In genomic region chr14:81537193-81537592, GRCh38 we compare ENCODE assay signal across 1 cellular context.
A peak's percentile ranks its signal among the peaks of the same experiment; 100 is the strongest.
TF ChIP-seq lines count a peak whose summit lies in the region.

No MANE protein-coding gene starts in this region.

TF ChIP-seq in HepG2, 621 proteins besides CTCF, POLR2A, EP300 and RAD21 (continued from another document and continues in another):
- TF ChIP-seq ZSCAN31 (CRISPR knock-in tag; IDR thresholded peaks at IDR 0.05; ENCODE audit: low read depth) (no peak), ZNF12 (CRISPR knock-in tag; IDR thresholded peaks at IDR 0.05) (no peak), THAP7 (CRISPR knock-in tag; IDR thresholded peaks at IDR 0.05) (no peak), ZFP1 (CRISPR knock-in tag; IDR thresholded peaks at IDR 0.05) (no peak), NFYC (CRISPR knock-in tag; IDR thresholded peaks at IDR 0.05) (no peak), ZHX2 (IDR thresholded peaks at IDR 0.05; ENCODE audit: low read depth) (no peak), ZHX2 (CRISPR knock-in tag; IDR thresholded peaks at IDR 0.05; ENCODE audit: borderline replicate concordance) (no peak), ADNP (CRISPR knock-in tag; IDR thresholded peaks at IDR 0.05) (no peak), TCF7 (IDR thresholded peaks at IDR 0.05; ENCODE audit: low read depth) (peak; percentile 85), ZNF800 (CRISPR knock-in tag; IDR thresholded peaks at IDR 0.05) (no peak), ZNF546 (CRISPR knock-in tag; conservative IDR thresholded peaks at IDR 0.05) (no peak), ZNF496 (CRISPR knock-in tag; IDR thresholded peaks at IDR 0.05; ENCODE audit: insufficient replicate concordance) (no peak), ZNF646 (CRISPR knock-in tag; IDR thresholded peaks at IDR 0.05) (no peak), CENPBD1 (CRISPR knock-in tag; IDR thresholded peaks at IDR 0.05; ENCODE audit: borderline replicate concordance, low read depth) (no peak), PAF1 (CRISPR knock-in tag; IDR thresholded peaks at IDR 0.05) (no peak), IKZF5 (CRISPR knock-in tag; IDR thresholded peaks at IDR 0.05) (no peak), DR1 (CRISPR knock-in tag; IDR thresholded peaks at IDR 0.05) (no peak), ZNF44 (CRISPR knock-in tag; IDR thresholded peaks at IDR 0.05) (no peak), ZFP91 (CRISPR knock-in tag; IDR thresholded peaks at IDR 0.05; ENCODE audit: borderline replicate concordance) (no peak), NBN (conservative IDR thresholded peaks at IDR 0.05) (no peak), BHLHE40 (IDR thresholded peaks at IDR 0.05; ENCODE audit: low read length) (no peak), HOXA5 (CRISPR knock-in tag; IDR thresholded peaks at IDR 0.05) (no peak), HNF1A (IDR thresholded peaks at IDR 0.05; ENCODE audit: low read depth) (0 out of 2 replicates have a peak, but pooled peaks have one; percentile 26), HNF1A (CRISPR knock-in tag; IDR thresholded peaks at IDR 0.05; ENCODE audit: borderline replicate concordance) (peak; percentile 41; the same call in 1 of the 2 replicates), RAD51 (IDR thresholded peaks at IDR 0.05; ENCODE audit: borderline replicate concordance) (no peak), ZNF414 (CRISPR knock-in tag; IDR thresholded peaks at IDR 0.05) (peak; percentile 28; the same call in 1 of the 2 replicates), ONECUT2 (CRISPR knock-in tag; IDR thresholded peaks at IDR 0.05) (no peak), KLF12 (CRISPR knock-in tag; IDR thresholded peaks at IDR 0.05; ENCODE audit: borderline replicate concordance) (no peak), ZNF468 (CRISPR knock-in tag; IDR thresholded peaks at IDR 0.05) (no peak), ATF1 (CRISPR knock-in tag; IDR thresholded peaks at IDR 0.05) (no peak; the same call in 1 of the 2 replicates), ZBTB7B (CRISPR knock-in tag; IDR thresholded peaks at IDR 0.05) (no peak), RBM39 (IDR thresholded peaks at IDR 0.05; ENCODE audit: low read depth, low read length, poor library complexity, severe bottlenecking) (no peak), PITX1 (CRISPR knock-in tag; IDR thresholded peaks at IDR 0.05) (no peak), ERF (CRISPR knock-in tag; IDR thresholded peaks at IDR 0.05) (no peak), KDM5A (IDR thresholded peaks at IDR 0.05; ENCODE audit: borderline replicate concordance, low read length) (no peak), MXI1 (IDR thresholded peaks at IDR 0.05; ENCODE audit: borderline replicate concordance, low read depth, low read length) (peak; percentile 44; the same call in 1 of the 3 replicates), FOSL2 (CRISPR knock-in tag; IDR thresholded peaks at IDR 0.05) (peak; percentile 87), NR3C1 (CRISPR knock-in tag; IDR thresholded peaks at IDR 0.05) (no peak)
